ENCODE assay signal across 6 cellular contexts in the genomic region with DNA sequence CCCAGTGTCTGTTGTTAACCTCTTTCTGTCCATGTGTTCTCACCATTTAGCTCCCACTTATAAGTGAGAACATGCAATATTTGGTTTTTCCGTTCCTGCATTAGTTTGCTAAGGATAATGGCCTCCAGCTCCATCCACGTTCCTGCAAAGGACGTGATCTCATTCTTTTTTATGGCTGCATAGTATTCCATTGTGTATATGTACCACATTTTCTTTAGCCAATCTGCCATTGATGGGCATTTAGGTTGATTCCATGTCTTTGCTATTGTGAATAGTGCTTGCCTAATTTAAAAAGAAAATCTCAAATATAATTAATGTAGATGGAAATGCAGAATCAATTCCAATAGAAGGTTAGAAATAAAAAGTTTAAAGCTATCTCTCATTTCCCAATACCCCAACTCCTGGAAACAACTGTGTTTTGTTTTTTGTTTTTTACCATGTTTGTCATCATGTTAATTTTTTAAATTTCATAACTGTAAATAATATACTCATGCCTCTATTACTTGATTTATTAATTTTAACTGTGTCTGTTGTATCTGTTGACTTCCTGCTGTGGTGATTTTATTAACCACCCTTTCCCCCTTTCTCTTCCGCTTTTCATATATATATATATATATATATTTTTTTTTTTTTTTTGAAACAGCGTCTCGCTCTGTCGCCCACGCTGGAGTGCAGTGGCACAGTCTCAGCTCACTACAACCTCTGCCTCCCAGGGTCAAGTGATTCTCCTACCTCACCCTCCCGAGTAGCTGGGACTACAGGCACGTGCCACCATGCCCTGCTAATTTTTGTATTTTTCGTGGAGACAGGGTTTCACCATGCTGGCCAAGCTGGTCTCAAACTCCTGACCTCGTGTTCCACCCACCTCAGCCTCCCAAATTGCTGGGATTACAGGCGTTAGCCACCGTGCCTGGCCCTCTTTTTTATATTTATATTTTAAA. TPM values are rescaled to one million over a fixed set of nuclear protein-coding genes. Genes with fewer than 3 reads are reported as not detected.
"Had no signal": no experiment of that assay in that cellular context is flagged by ENCODE, and none has a peak within 500 bp of the region (broad histone marks: within the 10 kb centered on the region; RNA-seq: fewer than 3 reads in every experiment).

No MANE protein-coding gene starts in this region.

RNA-seq across cellular contexts. Expression of gene SPOCD1, which starts 0.9 kb away (rescaled TPM):
- total RNA-seq: activated CD8-positive, alpha-beta T cell treated with anti-CD3 and anti-CD28 coated beads, Interleukin-2, amount 10 ng/mL, durations not matched to agents 7 days and 5 days; activated naive CD8-positive, alpha-beta T cell treated with anti-CD3 and anti-CD28 coated beads for 36 hours; activated T-helper 2 cell treated with anti-CD3 and anti-CD28 coated beads, Interferon-gamma antibody, Interleukin-2, Interleukin-4, amounts not matched to agents 10 μg/mL and 5 μg/mL and 100 μg/mL, durations not matched to agents 14 hours and 24 hours and 36 hours; gastrocnemius medialis; left ventricle myocardium superior; T-helper 1 cell treated with Interleukin-12 subunit alpha and Interleukin-12 subunit beta and Interleukin-4 antibody, amounts not matched to agents 30 ng/mL and 1 ng/mL, for 36 hours had no signal
